8 cellular contexts compared by ENCODE assay signal in the genomic region with DNA sequence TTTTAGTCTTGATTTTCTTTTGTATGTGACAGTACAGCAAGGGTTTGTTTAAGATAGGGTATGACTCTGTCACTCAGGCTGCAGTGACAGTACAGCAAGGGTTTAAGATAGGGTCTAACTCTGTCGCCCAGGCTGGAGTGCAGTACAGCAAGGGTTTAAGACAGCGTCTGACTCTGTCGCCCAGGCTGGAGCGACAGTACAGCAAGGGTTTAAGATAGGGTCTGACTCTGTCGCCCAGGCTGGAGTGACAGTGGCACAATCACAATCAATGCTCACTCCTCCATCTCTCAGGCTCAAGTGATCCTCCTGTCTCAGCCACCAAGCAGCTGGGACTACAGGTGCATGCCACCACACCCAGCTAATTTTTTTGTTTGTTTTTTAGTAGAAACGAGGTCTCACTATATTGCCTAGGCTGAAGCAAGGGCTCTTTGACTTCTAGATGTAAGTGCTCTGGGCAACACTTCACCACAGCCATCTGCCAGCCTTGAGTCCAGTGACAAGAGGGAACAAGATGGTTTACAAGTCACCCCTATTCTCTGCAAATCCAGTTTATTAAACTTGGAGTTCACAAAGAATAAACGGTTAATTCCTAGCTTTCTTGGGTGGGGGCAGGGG. TPM values are rescaled to one million over a fixed set of nuclear protein-coding genes. Genes with fewer than 3 reads are reported as not detected.
DNase-seq lines count a peak whose midpoint lies in the region; ATAC-seq and TF ChIP-seq lines count a peak whose summit lies in the region.

No MANE protein-coding gene starts in this region.

- H3K4me3 ChIP-seq in heart right ventricle (peak overlapping the region in 8 of 10 donors; percentile 57 to 65 (median 61)), ascending aorta (peak overlapping the region; percentile 70 to 85)

- H3K27ac ChIP-seq in heart right ventricle, result peak overlapping the region in 2 of 10 donors; percentile 19 to 25
- peak overlapping the region; percentile 63 to 85 for H3K27ac ChIP-seq in ascending aorta

- peaks cover 9 to 23% (median 21%) of the 10 kb centered on the region in 9 donors for H3K4me1 ChIP-seq in heart right ventricle
- H3K4me1 ChIP-seq in ascending aorta, result peaks cover 7 to 19% of the 10 kb centered on the region in 2 donors

- WGBS in heart right ventricle, 2 donors, result 21 to 22% methylated on average over 7 of the region's 7 CpGs

- ATAC-seq in heart right ventricle (peak in 2 of 8 donors; percentile 20 to 28), Right ventricle myocardium inferior (no peak)

- TF ChIP-seq CTCF in heart right ventricle (IDR thresholded peaks at IDR 0.05) (no peak), ascending aorta (IDR thresholded peaks at IDR 0.05) (no peak)

- peaks cover 0 to 51% (median 37%) of the 10 kb centered on the region in 7 donors for H3K27me3 ChIP-seq in heart right ventricle
- peaks cover 5% of the 10 kb centered on the region for H3K27me3 ChIP-seq in ascending aorta

- H3K36me3 ChIP-seq in heart right ventricle (peaks cover 0 to 21% (median 0%) of the 10 kb centered on the region in 9 donors), ascending aorta (peaks cover 6 to 15% of the 10 kb centered on the region in 2 donors)

- DNase-seq in heart right ventricle (no peak), Right ventricle myocardium inferior (ENCODE audit: missing footprints) (no peak), ascending aorta (ENCODE audit: low spot score in 2 of 2) (peak in 1 of 2 donors; percentile 62), mesenteric fat pad (ENCODE audit: low spot score) (peak; percentile 49), hepatic stellate cell (ENCODE audit: low spot score) (no peak), activated gamma-delta T cell treated with Interleukin-2 at 50 U/mL for 16 hours (no peak), SIG-M5 treated with dmso at 0.1 percent for 504 hours (lab: John Stamatoyannopoulos, UW; ENCODE audit: unreplicated experiment) (no peak)
- no peak for DNase-seq in activated effector memory CD4-positive, alpha-beta T cell treated with Interleukin-2 at 50 U/mL for 16 hours

- intact Hi-C loops in heart right ventricle (cut with DNase I) (loop anchor here in 2 of 10 donors (10.0 kb wide), 1 partner anchor 209 kb away; no protein-coding TSS in a partner anchor), Right ventricle myocardium inferior (cut with DNase I) (loop anchor here (2.0 kb wide), 1 partner anchor 35 kb away; no protein-coding TSS in a partner anchor), ascending aorta (cut with DNase I) (loop anchor here (1.0 to 10.0 kb wide), 5 partner anchors 37 to 609 kb away; partner anchors contain the start of genes DDOST and HP1BP3)

- H3K9me3 ChIP-seq in heart right ventricle, result no peaks in the 10 kb centered on the region
- H3K9me3 ChIP-seq in ascending aorta, result no peaks in the 10 kb centered on the region

RNA-seq across cellular contexts. Expression of gene SH2D5, which starts 1.0 kb away (rescaled TPM):
- total RNA-seq in heart right ventricle, result under 1 TPM in 3 of 10 donors, not detected in 7; 0.15 to 0.21 (median 0.20) TPM
- polyA plus RNA-seq in heart right ventricle, result 1 to 10 TPM in 1 of 2 donors, not detected in 1; 6.4 TPM
- total RNA-seq in Right ventricle myocardium inferior, result not detected
- not detected for total RNA-seq in ascending aorta
- 0.22 TPM for total RNA-seq in mesenteric fat pad

RNA-seq across cellular contexts. Expression of gene KIF17, which starts 15.7 kb away (rescaled TPM):
- total RNA-seq in heart right ventricle (1 to 10 TPM; 2.7 to 7.0 (median 5.0) TPM), Right ventricle myocardium inferior (6.0 TPM), ascending aorta (18.5 TPM), mesenteric fat pad (4.6 TPM)
- polyA plus RNA-seq in heart right ventricle, result 1 to 10 TPM; 4.6 to 7.5 TPM

RNA-seq across cellular contexts. Expression of gene HP1BP3, which starts 53.6 kb away (rescaled TPM):
- total RNA-seq in heart right ventricle, result 100 to 1,000 TPM; 106 to 148 (median 135) TPM
- polyA plus RNA-seq in heart right ventricle, result 10 to 100 TPM; 54.4 to 56.3 TPM
- total RNA-seq in Right ventricle myocardium inferior, result 110 TPM
- total RNA-seq in ascending aorta, result 109 TPM
- 149 TPM for total RNA-seq in mesenteric fat pad
